24 cellular contexts compared by ENCODE assay signal in the genomic region with DNA sequence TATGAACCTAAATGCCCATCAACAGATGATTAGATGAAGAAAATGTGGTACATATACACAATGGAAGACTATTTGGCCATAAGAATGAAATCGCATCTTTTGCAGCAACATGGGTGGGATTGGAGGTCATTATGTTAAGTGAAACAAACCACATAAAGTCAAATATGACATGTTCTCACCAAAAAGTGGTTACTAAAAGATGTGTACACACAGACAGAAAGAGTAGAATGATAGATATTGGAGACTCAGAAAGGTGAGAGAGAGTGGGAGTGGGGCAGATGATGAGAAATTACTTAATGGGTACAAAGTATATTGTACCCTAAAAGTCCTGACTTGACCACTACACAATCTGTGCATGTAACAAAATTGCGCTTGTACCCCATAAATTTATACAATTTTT. TPM values are rescaled to one million over a fixed set of nuclear protein-coding genes. Genes with fewer than 3 reads are reported as not detected.
A peak's percentile ranks its signal among the peaks of the same experiment; 100 is the strongest.
DNase-seq lines count a peak whose midpoint lies in the region; ATAC-seq, FAIRE-seq and TF ChIP-seq lines count a peak whose summit lies in the region.
"Had no signal": no experiment of that assay in that cellular context is flagged by ENCODE, and none has a peak within 500 bp of the region (broad histone marks: within the 10 kb centered on the region; RNA-seq: fewer than 3 reads in every experiment).

No MANE protein-coding gene starts in this region.

- H3K36me3 Mint-ChIP-seq in activated T-cell treated with anti-CD3 and anti-CD28 coated beads, Interleukin-2, amount 50 U/mL, for 72 hours (ENCODE audit: insufficient read depth in 2 of 2), result no peaks in the 10 kb centered on the region
- H3K36me3 Mint-ChIP-seq in T-helper 17 cell (ENCODE audit: low read depth), result peaks cover 2% of the 10 kb centered on the region
- H3K36me3 Mint-ChIP-seq: CD8-positive, alpha-beta T cell had no signal

- no peaks in the 10 kb centered on the region for H3K9me3 Mint-ChIP-seq in activated T-cell treated with anti-CD3 and anti-CD28 coated beads, Interleukin-2, amount 50 U/mL, for 72 hours
- no peaks in the 10 kb centered on the region for H3K9me3 Mint-ChIP-seq in stimulated activated naive CD8-positive, alpha-beta T cell treated with anti-CD3 and anti-CD28 coated beads, Interleukin-15, amount 100 ng/mL, for 72 hours
- H3K9me3 Mint-ChIP-seq: CD4-positive, alpha-beta T cell had no signal

- H3K36me3 ChIP-seq in A673 (ENCODE audit: insufficient read depth, low read length, poor library complexity, severe bottlenecking), result no peaks in the 10 kb centered on the region
- H3K36me3 ChIP-seq: BLaER1 treated with 17β-estradiol and CSF1 and Interleukin-3, amounts not matched to agents 10 nM and 100 nM had no signal

- no peaks in the 10 kb centered on the region for H3K4me1 ChIP-seq in A673 (ENCODE audit: insufficient read depth, low read length, poor library complexity, severe bottlenecking)
- H3K4me1 ChIP-seq: Caco-2 had no signal

- no peaks in the 10 kb centered on the region for H3K4me1 Mint-ChIP-seq in activated T-cell treated with anti-CD3 and anti-CD28 coated beads, Interleukin-2, amount 50 U/mL, for 72 hours (ENCODE audit: low read depth)
- H3K4me1 Mint-ChIP-seq in stimulated activated naive CD8-positive, alpha-beta T cell treated with anti-CD3 and anti-CD28 coated beads, Interleukin-15, amount 100 ng/mL, for 72 hours, result peaks cover 6% of the 10 kb centered on the region
- H3K4me1 Mint-ChIP-seq in T-helper 17 cell, result peaks cover 5% of the 10 kb centered on the region
- H3K4me1 Mint-ChIP-seq: B cell had no signal

- ATAC-seq in activated T-cell treated with anti-CD3 and anti-CD28 coated beads, Interleukin-2, amount 50 U/mL, for 72 hours (replicated peaks in 1 of 2), result peak; percentile 34 to 53
- peak; percentile 57 for ATAC-seq in stimulated activated naive CD8-positive, alpha-beta T cell treated with anti-CD3 and anti-CD28 coated beads, Interleukin-15, amount 100 ng/mL, for 72 hours
- ATAC-seq in stimulated activated naive CD8-positive, alpha-beta T cell treated with anti-CD3 and anti-CD28 coated beads, Interleukin-15, Interleukin-2, amounts not matched to agents 100 U/mL and 50 U/mL, for 24 hours, result no peak
- no peak for ATAC-seq in T-helper 17 cell
- ATAC-seq: CD8-positive, alpha-beta T cell had no signal

- no peaks in the 10 kb centered on the region for H3K27me3 Mint-ChIP-seq in activated T-cell treated with anti-CD3 and anti-CD28 coated beads, Interleukin-2, amount 50 U/mL, for 72 hours (ENCODE audit: low read depth)
- H3K27me3 Mint-ChIP-seq in stimulated activated naive CD8-positive, alpha-beta T cell treated with anti-CD3 and anti-CD28 coated beads, Interleukin-15, amount 100 ng/mL, for 72 hours, result no peaks in the 10 kb centered on the region
- H3K27me3 Mint-ChIP-seq in T-helper 17 cell, result no peaks in the 10 kb centered on the region
- H3K27me3 Mint-ChIP-seq: CD4-positive, alpha-beta T cell had no signal

- H3K4me3 Mint-ChIP-seq in activated T-cell treated with anti-CD3 and anti-CD28 coated beads, Interleukin-2, amount 50 U/mL, for 72 hours, result no peak overlapping the region
- no peak overlapping the region for H3K4me3 Mint-ChIP-seq in stimulated activated naive CD8-positive, alpha-beta T cell treated with anti-CD3 and anti-CD28 coated beads, Interleukin-15, amount 100 ng/mL, for 72 hours
- no peak overlapping the region for H3K4me3 Mint-ChIP-seq in T-helper 17 cell
- H3K4me3 Mint-ChIP-seq: B cell; CD4-positive, alpha-beta T cell; CD8-positive, alpha-beta T cell had no signal

- intact Hi-C loops in A673 (cut with micrococcal nuclease; ENCODE audit: unreplicated experiment), result no loop called here
- intact Hi-C loops in lower leg skin (cut with DNase I; ENCODE audit: low total_unique reads), result no loop called here

- no peaks in the 10 kb centered on the region for H3K27me3 ChIP-seq in A673 (replicated peaks; ENCODE audit: insufficient read depth, low read depth, low read length, poor library complexity)
- H3K27me3 ChIP-seq: BLaER1 treated with 17β-estradiol and CSF1 and Interleukin-3, amounts not matched to agents 10 nM and 100 nM had no signal

- peak; percentile 37 for FAIRE-seq in urothelium cell line (lab: Jason Lieb, UNC)
- FAIRE-seq: A204.1, D721Med, G401.6, GM12891, GM19239 had no signal

- DNase-seq in activated T-cell treated with anti-CD3 and anti-CD28 coated beads, Interleukin-2, amount 50 U/mL, for 72 hours, result no peak
- DNase-seq in activated T-cell treated with anti-CD3 and anti-CD28 coated beads, Interleukin-2, amount 50 U/mL, for 1 hour, result no peak
- no peak for DNase-seq in stimulated activated naive CD8-positive, alpha-beta T cell treated with anti-CD3 and anti-CD28 coated beads, Interleukin-15, amount 100 ng/mL, for 72 hours
- no peak for DNase-seq in stimulated activated naive CD8-positive, alpha-beta T cell treated with anti-CD3 and anti-CD28 coated beads, Interleukin-15, Interleukin-2, amounts not matched to agents 100 U/mL and 50 U/mL, for 24 hours
- DNase-seq in T-helper 17 cell (no peak), urothelium cell line (ENCODE audit: low spot score) (no peak), A673 (ENCODE audit: low spot score) (no peak), lower leg skin (ENCODE audit: low spot score in 2 of 2) (no peak)
- DNase-seq: 8988T; AML-193; Caco-2; Calu3; CD4-positive, alpha-beta T cell; CD8-positive, alpha-beta T cell; DMS79 treated with DMSO at 0.1 percent for 48 hours; GF-D8 had no signal

- H3K27ac Mint-ChIP-seq in activated T-cell treated with anti-CD3 and anti-CD28 coated beads, Interleukin-2, amount 50 U/mL, for 72 hours, result no peak overlapping the region
- H3K27ac Mint-ChIP-seq in stimulated activated naive CD8-positive, alpha-beta T cell treated with anti-CD3 and anti-CD28 coated beads, Interleukin-15, amount 100 ng/mL, for 72 hours, result no peak overlapping the region
- peak overlapping the region; percentile 49 for H3K27ac Mint-ChIP-seq in T-helper 17 cell
- H3K27ac Mint-ChIP-seq: B cell; CD4-positive, alpha-beta T cell; CD8-positive, alpha-beta T cell had no signal

- no peak overlapping the region for H3K27ac ChIP-seq in A673 (ENCODE audit: low read depth, low read length, poor library complexity, severe bottlenecking)
- H3K27ac ChIP-seq: C4-2B had no signal

- BruUV-seq in A673 (replicated peaks; lab: Mats Ljungman, UMichigan), result no TSS peak

- no peak overlapping the region for H3K4me3 ChIP-seq in A673 (ENCODE audit: low read depth, low read length, poor library complexity, severe bottlenecking)
- no peak overlapping the region for H3K4me3 ChIP-seq in lower leg skin (ENCODE audit: low read depth, poor library complexity, severe bottlenecking)
- H3K4me3 ChIP-seq: BLaER1 treated with 17β-estradiol and CSF1 and Interleukin-3, amounts not matched to agents 10 nM and 100 nM had no signal

- TF ChIP-seq CTCF in A673 (conservative IDR thresholded peaks at IDR 0.05; ENCODE audit: low read depth, low read length) (no peak), lower leg skin (IDR thresholded peaks at IDR 0.05) (no peak)

- no peak for TF ChIP-seq POLR2A in lower leg skin (IDR thresholded peaks at IDR 0.05)

- 94 to 97% methylated on average over 2 of the region's 2 CpGs for WGBS in lower leg skin, 2 donors

- CTCF ChIA-PET in A673 (lab: Charles Lee), result no interaction called here

- POLR2A ChIA-PET in A673 (lab: Charles Lee; ENCODE audit: low non-redundant PET), result no interaction called here

- H3K9me3 ChIP-seq in T-helper 17 cell (ENCODE audit: control insufficient read depth, low read length, poor library complexity, severe bottlenecking) (no peaks in the 10 kb centered on the region), A673 (ENCODE audit: low read depth, low read length, poor library complexity, severe bottlenecking) (no peaks in the 10 kb centered on the region)
- H3K9me3 ChIP-seq: Caco-2 had no signal

RNA-seq across cellular contexts. Expression of a gene that starts 19.6 kb away (rescaled TPM):
- total RNA-seq in activated T-cell treated with anti-CD3 and anti-CD28 coated beads, Interleukin-2, amount 50 U/mL, for 72 hours, result under 1 TPM; 0.02 TPM
- total RNA-seq in T-helper 17 cell (1 to 10 TPM in 1 of 2 donors, under 1 TPM in 1; 0.55 to 4.1 TPM), A673 (2021) (not detected in 2 replicates), lower leg skin (100 to 1,000 TPM in 1 of 4 donors, 10 to 100 TPM in 3; 34.3 to 107 (median 50.3) TPM)
- total RNA-seq: B cell; Calu3; CD8-positive, alpha-beta T cell had no signal

Comparison
In these comparisons a context has a peak if more than half of its experiments do, and no peak if none do; other contexts are left out.
1. ATAC-seq: peak in activated T-cell treated with anti-CD3 and anti-CD28 coated beads, Interleukin-2, amount 50 U/mL, for 72 hours (2 of 2) and stimulated activated naive CD8-positive, alpha-beta T cell treated with anti-CD3 and anti-CD28 coated beads, Interleukin-15, amount 100 ng/mL, for 72 hours (single experiment); none in stimulated activated naive CD8-positive, alpha-beta T cell treated with anti-CD3 and anti-CD28 coated beads, Interleukin-15, Interleukin-2, amounts not matched to agents 100 U/mL and 50 U/mL, for 24 hours (single experiment) and T-helper 17 cell (single experiment).
2. RNA of a gene that starts 19.6 kb away (total RNA-seq): 34.3 to 107 TPM in lower leg skin; 0.55 to 4.1 TPM in T-helper 17 cell, 0.02 TPM in activated T-cell treated with anti-CD3 and anti-CD28 coated beads, Interleukin-2, amount 50 U/mL, for 72 hours and not detected in A673; every median in the first group is over 4 times any median in the second.